20 cellular contexts compared by ENCODE assay signal in genomic region chr12:52524241-52524897, GRCh38. TPM values are rescaled to one million over a fixed set of nuclear protein-coding genes. Genes with fewer than 3 reads are reported as not detected.
DNase-seq lines count a peak whose midpoint lies in the region; TF ChIP-seq lines count a peak whose summit lies in the region.
"Had no signal": no experiment of that assay in that cellular context is flagged by ENCODE, and none has a peak within 500 bp of the region (broad histone marks: within the 10 kb centered on the region; RNA-seq: fewer than 3 reads in every experiment).

No MANE protein-coding gene starts in this region.

- no peaks in the 10 kb centered on the region for H3K9me3 Mint-ChIP-seq in chondrocyte (ENCODE audit: low read depth)
- H3K9me3 Mint-ChIP-seq in mesothelial cell of epicardium: no peaks in the 10 kb centered on the region
- H3K9me3 Mint-ChIP-seq: activated T-helper 1 cell treated with anti-CD3 and anti-CD28 coated beads, Interleukin-12 subunit alpha, Interleukin-12 subunit beta, Interleukin-2, Interleukin-4 antibody, amounts not matched to agents 30 ng/mL and 10 ng/mL and 1 ng/mL, durations not matched to agents 14 hours and 24 hours and 36 hours; CD8-positive, alpha-beta T cell had no signal

- no peak for TF ChIP-seq EP300 in Ishikawa (IDR thresholded peaks at IDR 0.05; ENCODE audit: borderline replicate concordance)

- H3K4me1 Mint-ChIP-seq in chondrocyte (ENCODE audit: low read depth): peaks cover 11% of the 10 kb centered on the region
- peaks cover 32% of the 10 kb centered on the region for H3K4me1 Mint-ChIP-seq in mesothelial cell of epicardium

- TF ChIP-seq CTCF in chondrocyte (IDR thresholded peaks at IDR 0.05) (no peak), mesothelial cell of epicardium (IDR thresholded peaks at IDR 0.05; ENCODE audit: unreplicated experiment) (no peak)

- no peak for TF ChIP-seq RAD21 in Ishikawa (IDR thresholded peaks at IDR 0.05; ENCODE audit: low read depth)

- H3K27me3 Mint-ChIP-seq in chondrocyte (ENCODE audit: low read depth): peaks cover 31% of the 10 kb centered on the region
- H3K27me3 Mint-ChIP-seq in mesothelial cell of epicardium (ENCODE audit: low read depth): peaks cover 4% of the 10 kb centered on the region

- H3K4me3 Mint-ChIP-seq in chondrocyte (ENCODE audit: unreplicated experiment) (no peak overlapping the region), mesothelial cell of epicardium (no peak overlapping the region)
- H3K4me3 Mint-ChIP-seq: activated T-helper 1 cell treated with anti-CD3 and anti-CD28 coated beads, Interleukin-12 subunit alpha, Interleukin-12 subunit beta, Interleukin-2, Interleukin-4 antibody, amounts not matched to agents 30 ng/mL and 10 ng/mL and 1 ng/mL, durations not matched to agents 14 hours and 24 hours and 36 hours; CD8-positive, alpha-beta T cell had no signal

- no peaks in the 10 kb centered on the region for H3K36me3 Mint-ChIP-seq in chondrocyte (ENCODE audit: low read depth)
- no peaks in the 10 kb centered on the region for H3K36me3 Mint-ChIP-seq in mesothelial cell of epicardium
- H3K36me3 Mint-ChIP-seq: CD8-positive, alpha-beta T cell had no signal

- H3K27ac Mint-ChIP-seq in chondrocyte (ENCODE audit: unreplicated experiment) (no peak overlapping the region), mesothelial cell of epicardium (peak overlapping the region; percentile 66)
- H3K27ac Mint-ChIP-seq: activated T-helper 1 cell treated with anti-CD3 and anti-CD28 coated beads, Interleukin-12 subunit alpha, Interleukin-12 subunit beta, Interleukin-2, Interleukin-4 antibody, amounts not matched to agents 30 ng/mL and 10 ng/mL and 1 ng/mL, durations not matched to agents 14 hours and 24 hours and 36 hours; CD8-positive, alpha-beta T cell had no signal

- DNase-seq in chondrocyte (ENCODE audit: low spot score) (peak; percentile 46), mesothelial cell of epicardium (ENCODE audit: low spot score in 2 of 2, unreplicated experiment in 2 of 2) (peak in 1 of 2 experiments; percentile 36), HPDE6-E6E7 (ENCODE audit: extremely low spot score) (no peak), NCI-H446 (lab: John Stamatoyannopoulos, UW) (no peak), RPMI8226 (no peak)
- DNase-seq: effector CD4-positive, alpha-beta T cell; hippocampal formation; MM.1S; NCI-H187; NCI-H345; NK-92 treated with Interleukin-12 subunit alpha and Interleukin-12 subunit beta, amount 100 ng/mL, for 24 hours; stimulated activated CD4-positive, alpha-beta T cell treated with anti-CD3 and anti-CD28 coated beads, Interleukin-1b, Interleukin-23, amount 100 ng/mL, for 48 hours had no signal

TF ChIP-seq in Ishikawa, 13 proteins besides CTCF, POLR2A, EP300 and RAD21:
- TF ChIP-seq, protein P1, sequence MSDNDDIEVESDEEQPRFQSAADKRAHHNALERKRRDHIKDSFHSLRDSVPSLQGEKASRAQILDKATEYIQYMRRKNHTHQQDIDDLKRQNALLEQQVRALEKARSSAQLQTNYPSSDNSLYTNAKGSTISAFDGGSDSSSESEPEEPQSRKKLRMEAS (IDR thresholded peaks at IDR 0.05): peak; percentile 42; the same call in 1 of the 2 replicates
- TF ChIP-seq, protein P2, sequence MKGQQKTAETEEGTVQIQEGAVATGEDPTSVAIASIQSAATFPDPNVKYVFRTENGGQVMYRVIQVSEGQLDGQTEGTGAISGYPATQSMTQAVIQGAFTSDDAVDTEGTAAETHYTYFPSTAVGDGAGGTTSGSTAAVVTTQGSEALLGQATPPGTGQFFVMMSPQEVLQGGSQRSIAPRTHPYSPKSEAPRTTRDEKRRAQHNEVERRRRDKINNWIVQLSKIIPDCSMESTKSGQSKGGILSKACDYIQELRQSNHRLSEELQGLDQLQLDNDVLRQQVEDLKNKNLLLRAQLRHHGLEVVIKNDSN (IDR thresholded peaks at IDR 0.05): no peak
TF ChIP-seq in Ishikawa: peak in this region for 1.

RNA-seq across cellular contexts. Expression of gene KRT5, which starts 4.2 kb away (rescaled TPM):
- total RNA-seq in chondrocyte: not detected in 3 replicates
- total RNA-seq in mesothelial cell of epicardium: 0.51 to 1.4 TPM (median 0.72 TPM) in 3 replicates
- total RNA-seq: activated T-helper 1 cell treated with anti-CD3 and anti-CD28 coated beads, Interleukin-12 subunit alpha, Interleukin-12 subunit beta, Interleukin-2, Interleukin-4 antibody, amounts not matched to agents 30 ng/mL and 10 ng/mL and 1 ng/mL, durations not matched to agents 14 hours and 24 hours and 36 hours; cardiac muscle cell; CD8-positive, alpha-beta T cell; H1; kidney epithelial cell had no signal

RNA-seq across cellular contexts. Expression of gene KRT71, which starts 28.6 kb away (rescaled TPM):
- total RNA-seq in chondrocyte (not detected in 3 replicates), mesothelial cell of epicardium (not detected in 3 replicates)
- total RNA-seq: activated T-helper 1 cell treated with anti-CD3 and anti-CD28 coated beads, Interleukin-12 subunit alpha, Interleukin-12 subunit beta, Interleukin-2, Interleukin-4 antibody, amounts not matched to agents 30 ng/mL and 10 ng/mL and 1 ng/mL, durations not matched to agents 14 hours and 24 hours and 36 hours; cardiac muscle cell; CD8-positive, alpha-beta T cell; H1; kidney epithelial cell; Right ventricle myocardium inferior; sciatic nerve had no signal

RNA-seq across cellular contexts. Expression of gene KRT6A, which starts 31.3 kb away (rescaled TPM):
- not detected in 3 replicates for total RNA-seq in chondrocyte
- 1.2 TPM in 1 of 3 replicates, not detected in the others for total RNA-seq in mesothelial cell of epicardium
- total RNA-seq: activated T-helper 1 cell treated with anti-CD3 and anti-CD28 coated beads, Interleukin-12 subunit alpha, Interleukin-12 subunit beta, Interleukin-2, Interleukin-4 antibody, amounts not matched to agents 30 ng/mL and 10 ng/mL and 1 ng/mL, durations not matched to agents 14 hours and 24 hours and 36 hours; cardiac muscle cell; CD8-positive, alpha-beta T cell; H1; sciatic nerve had no signal

RNA-seq across cellular contexts. Expression of gene KRT74, which starts 49.3 kb away (rescaled TPM):
- total RNA-seq in chondrocyte (not detected in 3 replicates), mesothelial cell of epicardium (not detected in 3 replicates)
- total RNA-seq: activated T-helper 1 cell treated with anti-CD3 and anti-CD28 coated beads, Interleukin-12 subunit alpha, Interleukin-12 subunit beta, Interleukin-2, Interleukin-4 antibody, amounts not matched to agents 30 ng/mL and 10 ng/mL and 1 ng/mL, durations not matched to agents 14 hours and 24 hours and 36 hours; cardiac muscle cell; CD8-positive, alpha-beta T cell; H1; kidney epithelial cell; Right ventricle myocardium inferior; sciatic nerve had no signal

RNA-seq across cellular contexts. Expression of gene KRT6C, which starts 50.8 kb away (rescaled TPM):
- total RNA-seq in chondrocyte (not detected in 3 replicates), mesothelial cell of epicardium (not detected in 3 replicates)
- total RNA-seq: activated T-helper 1 cell treated with anti-CD3 and anti-CD28 coated beads, Interleukin-12 subunit alpha, Interleukin-12 subunit beta, Interleukin-2, Interleukin-4 antibody, amounts not matched to agents 30 ng/mL and 10 ng/mL and 1 ng/mL, durations not matched to agents 14 hours and 24 hours and 36 hours; cardiac muscle cell; CD8-positive, alpha-beta T cell; H1; kidney epithelial cell; Right ventricle myocardium inferior; sciatic nerve had no signal
